Comparison of ENCODE assay signal across 12 cellular contexts in genomic region chr17:42211931-42212341, GRCh38. TPM values are rescaled to one million over a fixed set of nuclear protein-coding genes. Genes with fewer than 3 reads are reported as not detected.
DNase-seq lines count a peak whose midpoint lies in the region; ATAC-seq, FAIRE-seq and TF ChIP-seq lines count a peak whose summit lies in the region.
"Not testable (repeated sequence)": the region's sequence is repeated elsewhere in the genome, so short reads cannot be mapped to it uniquely, and the experiment has no call there.
"Had no signal": no experiment of that assay in that cellular context is flagged by ENCODE, and none has a peak within 500 bp of the region (broad histone marks: within the 10 kb centered on the region; RNA-seq: fewer than 3 reads in every experiment).

No MANE protein-coding gene starts in this region.

- H3K27me3 ChIP-seq in endothelial cell of umbilical vein (ENCODE audit: control insufficient read depth in 2 of 2, insufficient read depth in 2 of 2, low read length in 2 of 2); skeletal muscle tissue (ENCODE audit: control insufficient read depth in 3 of 3, insufficient read depth in 3 of 3, low read length in 3 of 3); uterus: not testable (repeated sequence)

- peak; percentile 33 for FAIRE-seq in endothelial cell of umbilical vein (lab: Jason Lieb, UNC)

- not testable (repeated sequence) for TF ChIP-seq CTCF in endothelial cell of umbilical vein (IDR thresholded peaks at IDR 0.05; ENCODE audit: extremely low read depth in 1 of 2, insufficient read depth in 1 of 2, low read depth in 1 of 2, low read length in 2 of 2); uterus (IDR thresholded peaks at IDR 0.05)

- peak overlapping the region; percentile 89 for H3K27ac ChIP-seq in angular gyrus (ENCODE audit: low read depth, low read length)
- H3K27ac ChIP-seq in endothelial cell of umbilical vein (ENCODE audit: insufficient read depth, low read depth, low read length), result not testable (repeated sequence)
- peak overlapping the region; percentile 67 for H3K27ac ChIP-seq in skeletal muscle tissue (ENCODE audit: low read depth, low read length)
- peak overlapping the region in 1 of 2 donors; percentile 52 for H3K27ac ChIP-seq in uterus

- H3K4me3 ChIP-seq in endothelial cell of umbilical vein (replicated peaks in 1 of 3; ENCODE audit: insufficient read depth in 1 of 3, low read depth in 1 of 3, low read length in 3 of 3); skeletal muscle tissue (ENCODE audit: low read length in 3 of 3); uterus: not testable (repeated sequence)

- POLR2A ChIA-PET in endothelial cell of umbilical vein (lab: Charles Lee), result not testable (repeated sequence)

- intact Hi-C loops in endothelial cell of umbilical vein (cut with micrococcal nuclease); Right ventricle myocardium inferior (cut with DNase I); uterus (cut with DNase I; ENCODE audit: low total_unique reads): not testable (repeated sequence)

- not testable (repeated sequence) for TF ChIP-seq POLR2A in endothelial cell of umbilical vein (IDR thresholded peaks at IDR 0.05; ENCODE audit: low read depth, low read length); uterus (IDR thresholded peaks at IDR 0.05)

- H2AFZ ChIP-seq in endothelial cell of umbilical vein (ENCODE audit: low read depth, low read length), result not testable (repeated sequence)

- H4K20me1 ChIP-seq in endothelial cell of umbilical vein (replicated peaks; ENCODE audit: control insufficient read depth, extremely low read depth, insufficient read depth, low read length), result not testable (repeated sequence)

- not testable (repeated sequence) for H3K9ac ChIP-seq in endothelial cell of umbilical vein (replicated peaks; ENCODE audit: extremely low read depth, insufficient read depth, low read length)
- peak overlapping the region in 1 of 3 donors; percentile 61 for H3K9ac ChIP-seq in skeletal muscle tissue (ENCODE audit: low read depth in 1 of 3, low read length in 3 of 3)

- not testable (repeated sequence) for H3K9me3 ChIP-seq in endothelial cell of umbilical vein (replicated peaks; ENCODE audit: control insufficient read depth, insufficient read depth, low read length); skeletal muscle tissue (ENCODE audit: control insufficient read depth in 3 of 3, low read length in 3 of 3); uterus

- not testable (repeated sequence) for BruUV-seq in endothelial cell of umbilical vein (replicated peaks; lab: Mats Ljungman, UMichigan)

- peak; percentile 45 for DNase-seq in GM04503 (ENCODE audit: low read depth)
- not testable (repeated sequence) for DNase-seq in endothelial cell of umbilical vein (ENCODE audit: low read depth, low spot score)
- peak; percentile 90 for DNase-seq in Right ventricle myocardium inferior (ENCODE audit: missing footprints)
- peak; percentile 82 for DNase-seq in left lobe of liver (ENCODE audit: low spot score)
- DNase-seq in nucleus accumbens (lab: John Stamatoyannopoulos, UW), result peak in 53 of 56 donors; percentile 12 to 86 (median 63)
- peak; percentile 67 to 80 for DNase-seq in uterus

- not testable (repeated sequence) for H3K4me2 ChIP-seq in endothelial cell of umbilical vein (ENCODE audit: insufficient read depth, low read length)

- H3K9me1 ChIP-seq in endothelial cell of umbilical vein (replicated peaks; ENCODE audit: control insufficient read depth, extremely low read depth, insufficient read depth, low read length), result not testable (repeated sequence)

- H3K36me3 ChIP-seq in endothelial cell of umbilical vein (ENCODE audit: control insufficient read depth in 2 of 2, extremely low read depth in 1 of 2, insufficient read depth in 2 of 2, low read length in 2 of 2) (peaks cover 10 to 16% of the 10 kb centered on the region in 2 experiments), skeletal muscle tissue (ENCODE audit: control insufficient read depth in 3 of 3, insufficient read depth in 3 of 3, low read length in 3 of 3) (peaks cover 29 to 56% (median 47%) of the 10 kb centered on the region in 3 donors)
- H3K36me3 ChIP-seq in uterus, result not testable (repeated sequence)

- ATAC-seq in Right ventricle myocardium inferior (peak; percentile 92), left lobe of liver (peak; percentile 87)

- not testable (repeated sequence) for H3K79me2 ChIP-seq in endothelial cell of umbilical vein (ENCODE audit: control insufficient read depth, insufficient read depth, low read length)

- dilution Hi-C loops in endothelial cell of umbilical vein (cut with MboI; ENCODE audit: extremely low pct_ligation_motif_present, low sequenced_read_pairs), result not testable (repeated sequence)

- CTCF ChIA-PET in endothelial cell of umbilical vein (lab: Charles Lee), result interaction anchor here (3.3 kb wide), 1 partner anchor 10 kb away, joined by 18 read pairs; no protein-coding TSS in a partner anchor

- not testable (repeated sequence) for H3K4me1 ChIP-seq in endothelial cell of umbilical vein (ENCODE audit: control insufficient read depth, extremely low read depth, insufficient read depth, low read length); uterus
- H3K4me1 ChIP-seq in skeletal muscle tissue (ENCODE audit: control insufficient read depth in 3 of 3, insufficient read depth in 3 of 3, low read length in 3 of 3), result peaks cover 12 to 20% (median 16%) of the 10 kb centered on the region in 3 donors

RNA-seq across cellular contexts. Expression of gene GHDC, which starts 17.6 kb away (rescaled TPM):
- 9.8 TPM in 2 replicates for total RNA-seq in endothelial cell of umbilical vein
- polyA plus RNA-seq in endothelial cell of umbilical vein, result 11.2 and 15.8 TPM in 2 replicates
- 5.1 and 7.6 TPM in 2 replicates for polyA plus RNA-seq in endothelial cell of umbilical vein (2011; cell fraction: cytosol; rRNA removed)
- polyA plus RNA-seq in endothelial cell of umbilical vein (2011; cell fraction: nucleus; rRNA removed), result 16.1 and 17.2 TPM in 2 replicates
- polyA plus RNA-seq in endothelial cell of umbilical vein (2012), result 5.9 and 12.5 TPM in 2 replicates
- 8.0 and 11.1 TPM in 2 replicates for polyA minus RNA-seq in endothelial cell of umbilical vein
- polyA minus RNA-seq in endothelial cell of umbilical vein (2011; cell fraction: cytosol; rRNA and poly(A)+ RNA removed), result 10.1 TPM
- 4.9 and 6.2 TPM in 2 replicates for polyA minus RNA-seq in endothelial cell of umbilical vein (2011; cell fraction: nucleus; rRNA and poly(A)+ RNA removed)
- 7.1 TPM for total RNA-seq in Right ventricle myocardium inferior
- 15.7 TPM for total RNA-seq in left lobe of liver
- 7.3 TPM for total RNA-seq in skeletal muscle tissue
- total RNA-seq in uterus, result 10 to 100 TPM in 2 of 4 donors, 1 to 10 TPM in 2; 8.2 to 26.8 (median 17.5) TPM

RNA-seq across cellular contexts. Expression of gene HCRT, which starts 26.7 kb away (rescaled TPM):
- not detected in 2 replicates for total RNA-seq in endothelial cell of umbilical vein
- not detected in 2 replicates for polyA plus RNA-seq in endothelial cell of umbilical vein
- polyA plus RNA-seq in endothelial cell of umbilical vein (2011; cell fraction: cytosol; rRNA removed), result not detected in 2 replicates
- not detected in 2 replicates for polyA plus RNA-seq in endothelial cell of umbilical vein (2011; cell fraction: nucleus; rRNA removed)
- not detected in 2 replicates for polyA plus RNA-seq in endothelial cell of umbilical vein (2012)
- not detected in 2 replicates for polyA minus RNA-seq in endothelial cell of umbilical vein
- not detected for polyA minus RNA-seq in endothelial cell of umbilical vein (2011; cell fraction: cytosol; rRNA and poly(A)+ RNA removed)
- polyA minus RNA-seq in endothelial cell of umbilical vein (2011; cell fraction: nucleus; rRNA and poly(A)+ RNA removed), result not detected in 2 replicates
- total RNA-seq in Right ventricle myocardium inferior, result not detected
- total RNA-seq in left lobe of liver, result not detected
- not detected for total RNA-seq in skeletal muscle tissue
- 1 to 10 TPM in 1 of 4 donors, not detected in 3; 1.0 TPM for total RNA-seq in uterus
- total RNA-seq: activated CD4-positive, alpha-beta T cell treated with anti-CD3 and anti-CD28 coated beads, Interleukin-2, amount 10 ng/mL, durations not matched to agents 24 days and 14 days; activated CD8-positive, alpha-beta memory T cell treated with anti-CD3 and anti-CD28 coated beads, Interleukin-2, amount 10 ng/mL, durations not matched to agents 7 days and 5 days; CD8-positive, alpha-beta T cell; smooth muscle cell had no signal
- polyA plus RNA-seq: smooth muscle cell had no signal

RNA-seq across cellular contexts. Expression of gene KCNH4, which starts 31.0 kb away (rescaled TPM):
- total RNA-seq in endothelial cell of umbilical vein, result 0.11 TPM in 1 of 2 replicates, not detected in the other
- polyA plus RNA-seq in endothelial cell of umbilical vein, result 0.06 and 0.11 TPM in 2 replicates
- 0.01 TPM in 1 of 2 replicates, not detected in the other for polyA plus RNA-seq in endothelial cell of umbilical vein (2011; cell fraction: cytosol; rRNA removed)
- 0.04 TPM in 1 of 2 replicates, not detected in the other for polyA plus RNA-seq in endothelial cell of umbilical vein (2011; cell fraction: nucleus; rRNA removed)
- 0.07 TPM in 1 of 2 replicates, not detected in the other for polyA plus RNA-seq in endothelial cell of umbilical vein (2012)
- polyA minus RNA-seq in endothelial cell of umbilical vein, result 0.07 and 0.42 TPM in 2 replicates
- polyA minus RNA-seq in endothelial cell of umbilical vein (2011; cell fraction: cytosol; rRNA and poly(A)+ RNA removed), result not detected
- not detected in 2 replicates for polyA minus RNA-seq in endothelial cell of umbilical vein (2011; cell fraction: nucleus; rRNA and poly(A)+ RNA removed)
- total RNA-seq in Right ventricle myocardium inferior, result 0.24 TPM
- total RNA-seq in left lobe of liver, result not detected
- total RNA-seq in skeletal muscle tissue, result not detected
- under 1 TPM in 1 of 4 donors, not detected in 3; 0.55 TPM for total RNA-seq in uterus
- total RNA-seq: smooth muscle cell had no signal
- polyA plus RNA-seq: smooth muscle cell had no signal

RNA-seq across cellular contexts. Expression of gene RAB5C, which starts 57.1 kb away (rescaled TPM):
- total RNA-seq in endothelial cell of umbilical vein (188 and 210 TPM in 2 replicates), Right ventricle myocardium inferior (45.6 TPM), left lobe of liver (56.3 TPM), skeletal muscle tissue (19.8 TPM), uterus (100 to 1,000 TPM in 1 of 4 donors, 10 to 100 TPM in 3; 51.7 to 105 (median 68.0) TPM)
- polyA plus RNA-seq in endothelial cell of umbilical vein, result 357 and 408 TPM in 2 replicates
- polyA plus RNA-seq in endothelial cell of umbilical vein (2011; cell fraction: cytosol; rRNA removed), result 260 and 267 TPM in 2 replicates
- polyA plus RNA-seq in endothelial cell of umbilical vein (2011; cell fraction: nucleus; rRNA removed), result 122 and 127 TPM in 2 replicates
- 192 and 244 TPM in 2 replicates for polyA plus RNA-seq in endothelial cell of umbilical vein (2012)
- 108 and 117 TPM in 2 replicates for polyA minus RNA-seq in endothelial cell of umbilical vein
- 37.0 TPM for polyA minus RNA-seq in endothelial cell of umbilical vein (2011; cell fraction: cytosol; rRNA and poly(A)+ RNA removed)
- polyA minus RNA-seq in endothelial cell of umbilical vein (2011; cell fraction: nucleus; rRNA and poly(A)+ RNA removed), result 29.8 and 30.2 TPM in 2 replicates
